ENCODE assay signal across 10 cellular contexts in the genomic region with DNA sequence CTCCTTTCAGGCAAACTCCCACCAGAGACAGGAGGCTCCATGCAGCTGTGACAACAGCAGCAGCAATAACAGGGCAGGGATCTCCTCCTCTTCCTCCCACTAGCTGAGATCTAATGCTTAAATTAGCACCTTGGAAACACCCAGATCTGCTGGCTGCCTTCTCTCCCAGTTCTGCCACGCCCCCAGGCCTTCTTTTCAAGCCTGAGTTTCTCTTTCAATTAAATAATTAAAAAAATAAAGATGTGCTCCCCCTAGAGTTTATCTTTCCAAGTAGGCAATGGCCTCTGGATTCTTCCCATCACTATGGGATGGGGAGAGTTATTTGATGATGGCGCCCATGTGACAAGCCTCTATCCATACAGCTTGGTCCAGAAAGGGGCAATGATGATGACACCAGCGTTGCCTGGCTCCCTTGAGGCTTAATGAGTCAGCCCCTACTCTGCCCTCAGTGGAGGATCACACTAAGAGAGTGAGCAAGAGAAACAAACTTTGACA. TPM values are rescaled to one million over a fixed set of nuclear protein-coding genes. Genes with fewer than 3 reads are reported as not detected.
DNase-seq lines count a peak whose midpoint lies in the region; ATAC-seq and TF ChIP-seq lines count a peak whose summit lies in the region.
"Had no signal": no experiment of that assay in that cellular context is flagged by ENCODE, and none has a peak within 500 bp of the region (broad histone marks: within the 10 kb centered on the region; RNA-seq: fewer than 3 reads in every experiment).

No MANE protein-coding gene starts in this region.

- H3K27ac ChIP-seq in gastroesophageal sphincter: peak overlapping the region in 1 of 4 donors; percentile 4

- H3K27me3 ChIP-seq in gastroesophageal sphincter: no peaks in the 10 kb centered on the region

- TF ChIP-seq CTCF in astrocyte of the spinal cord (IDR thresholded peaks at IDR 0.05; ENCODE audit: low read depth, low read length): no peak
- TF ChIP-seq CTCF in gastroesophageal sphincter (IDR thresholded peaks at IDR 0.05): no peak
- TF ChIP-seq CTCF in GM20000 (IDR thresholded peaks at IDR 0.05; ENCODE audit: extremely low read depth, missing control alignments): no peak

- no peak for TF ChIP-seq EP300 in gastroesophageal sphincter (IDR thresholded peaks at IDR 0.05)

- peaks cover 0 to 77% (median 15%) of the 10 kb centered on the region in 3 donors for H3K4me1 ChIP-seq in gastroesophageal sphincter

- POLR2A ChIA-PET in activated CD4-positive, alpha-beta T cell treated with anti-CD3 and anti-CD28 coated beads for 36 hours (lab: Charles Lee): interaction anchor here (0.6 to 1.0 kb wide), 2 partner anchors 42 to 278 kb away, joined by 3 to 8 read pairs; no protein-coding TSS in a partner anchor

- peak; percentile 68 for DNase-seq in activated CD4-positive, alpha-beta T cell treated with anti-CD3 and anti-CD28 coated beads for 36 hours
- no peak for DNase-seq in activated CD4-positive, alpha-beta T cell treated with anti-CD3 and anti-CD28 coated beads, Interleukin-2, amount 50 U/mL, for 1 hour
- DNase-seq in HS-5 (ENCODE audit: low read depth) (peak; percentile 67), astrocyte of the spinal cord (ENCODE audit: low read depth, low spot score) (peak; percentile 29), nucleus accumbens (lab: John Stamatoyannopoulos, UW) (peak in 36 of 56 donors; percentile 10 to 85 (median 48)), GM20000 (ENCODE audit: low spot score) (no peak)
- DNase-seq in effector CD4-positive, alpha-beta T cell: no peak
- DNase-seq: Calu3, NCI-H1105 treated with DMSO at 0.1 percent for 48 hours had no signal

- no peaks in the 10 kb centered on the region for H3K9me3 Mint-ChIP-seq in activated CD4-positive, alpha-beta T cell treated with anti-CD3 and anti-CD28 coated beads for 36 hours (ENCODE audit: low read depth)

- intact Hi-C loops in activated CD4-positive, alpha-beta T cell treated with anti-CD3 and anti-CD28 coated beads for 36 hours (cut with DNase I, micrococcal nuclease): loop anchor here (5.0 to 10.0 kb wide), 7 partner anchors 48 to 1358 kb away; a partner anchor contains a TSS

- H3K4me3 ChIP-seq in astrocyte of the spinal cord (ENCODE audit: low read depth, low read length) (no peak overlapping the region), gastroesophageal sphincter (no peak overlapping the region)

- no peak overlapping the region for H3K27ac Mint-ChIP-seq in activated CD4-positive, alpha-beta T cell treated with anti-CD3 and anti-CD28 coated beads for 36 hours

- no peak overlapping the region for H3K4me3 Mint-ChIP-seq in activated CD4-positive, alpha-beta T cell treated with anti-CD3 and anti-CD28 coated beads for 36 hours

- CTCF ChIA-PET in activated CD4-positive, alpha-beta T cell treated with anti-CD3 and anti-CD28 coated beads for 36 hours (lab: Charles Lee): interaction anchor here (0.6 to 2.1 kb wide), 8 partner anchors 9 to 92 kb away, joined by 3 to 7 read pairs (median 3); no protein-coding TSS in a partner anchor

- no peak for TF ChIP-seq POLR2A in gastroesophageal sphincter (IDR thresholded peaks at IDR 0.05)

- no peaks in the 10 kb centered on the region for H3K36me3 Mint-ChIP-seq in activated CD4-positive, alpha-beta T cell treated with anti-CD3 and anti-CD28 coated beads for 36 hours (ENCODE audit: low read depth)

- in situ Hi-C loops in astrocyte of the spinal cord (cut with HindIII; ENCODE audit: low sequenced_read_pairs): no loop called here

- no peaks in the 10 kb centered on the region for H3K36me3 ChIP-seq in gastroesophageal sphincter

- ATAC-seq in activated CD4-positive, alpha-beta T cell treated with anti-CD3 and anti-CD28 coated beads for 36 hours: peak; percentile 62
- ATAC-seq in gastroesophageal sphincter: no peak

- no peaks in the 10 kb centered on the region for H3K9me3 ChIP-seq in gastroesophageal sphincter

- 86% methylated on average over 3 of the region's 3 CpGs; no CpG with 5 or more reads in 1 of the 2 donors for WGBS in gastroesophageal sphincter (ENCODE audit: low coverage in 1 of 2), 2 donors

- H3K27me3 Mint-ChIP-seq in activated CD4-positive, alpha-beta T cell treated with anti-CD3 and anti-CD28 coated beads for 36 hours: peaks cover 3% of the 10 kb centered on the region

- peaks cover 43% of the 10 kb centered on the region for H3K4me1 Mint-ChIP-seq in activated CD4-positive, alpha-beta T cell treated with anti-CD3 and anti-CD28 coated beads for 36 hours

RNA-seq across cellular contexts. Expression of a gene that starts 3.8 kb away (rescaled TPM):
- 10 to 100 TPM in 1 of 2 experiments, 1 to 10 TPM in 1; 9.7 to 12.9 TPM for total RNA-seq in activated CD4-positive, alpha-beta T cell treated with anti-CD3 and anti-CD28 coated beads for 36 hours
- total RNA-seq in gastroesophageal sphincter: 10 to 100 TPM; 11.2 to 18.4 (median 13.4) TPM

RNA-seq across cellular contexts. Expression of a gene that starts 4.0 kb away (rescaled TPM):
- total RNA-seq in activated CD4-positive, alpha-beta T cell treated with anti-CD3 and anti-CD28 coated beads for 36 hours: under 1 TPM in 1 of 2 experiments, not detected in 1; 0.34 TPM
- not detected for total RNA-seq in gastroesophageal sphincter
- total RNA-seq: Calu3 had no signal

Comparison
In these comparisons a context has a peak if more than half of its experiments do, and no peak if none do; other contexts are left out.
1. DNase-seq: peak in activated CD4-positive, alpha-beta T cell treated with anti-CD3 and anti-CD28 coated beads for 36 hours (single experiment), HS-5 (single experiment), astrocyte of the spinal cord (single experiment) and nucleus accumbens (36 of 56); none in activated CD4-positive, alpha-beta T cell treated with anti-CD3 and anti-CD28 coated beads, Interleukin-2, amount 50 U/mL, for 1 hour (single experiment), effector CD4-positive, alpha-beta T cell (single experiment) and GM20000 (single experiment).